Comparison of ENCODE assay signal across 1 cellular context in the genomic region with DNA sequence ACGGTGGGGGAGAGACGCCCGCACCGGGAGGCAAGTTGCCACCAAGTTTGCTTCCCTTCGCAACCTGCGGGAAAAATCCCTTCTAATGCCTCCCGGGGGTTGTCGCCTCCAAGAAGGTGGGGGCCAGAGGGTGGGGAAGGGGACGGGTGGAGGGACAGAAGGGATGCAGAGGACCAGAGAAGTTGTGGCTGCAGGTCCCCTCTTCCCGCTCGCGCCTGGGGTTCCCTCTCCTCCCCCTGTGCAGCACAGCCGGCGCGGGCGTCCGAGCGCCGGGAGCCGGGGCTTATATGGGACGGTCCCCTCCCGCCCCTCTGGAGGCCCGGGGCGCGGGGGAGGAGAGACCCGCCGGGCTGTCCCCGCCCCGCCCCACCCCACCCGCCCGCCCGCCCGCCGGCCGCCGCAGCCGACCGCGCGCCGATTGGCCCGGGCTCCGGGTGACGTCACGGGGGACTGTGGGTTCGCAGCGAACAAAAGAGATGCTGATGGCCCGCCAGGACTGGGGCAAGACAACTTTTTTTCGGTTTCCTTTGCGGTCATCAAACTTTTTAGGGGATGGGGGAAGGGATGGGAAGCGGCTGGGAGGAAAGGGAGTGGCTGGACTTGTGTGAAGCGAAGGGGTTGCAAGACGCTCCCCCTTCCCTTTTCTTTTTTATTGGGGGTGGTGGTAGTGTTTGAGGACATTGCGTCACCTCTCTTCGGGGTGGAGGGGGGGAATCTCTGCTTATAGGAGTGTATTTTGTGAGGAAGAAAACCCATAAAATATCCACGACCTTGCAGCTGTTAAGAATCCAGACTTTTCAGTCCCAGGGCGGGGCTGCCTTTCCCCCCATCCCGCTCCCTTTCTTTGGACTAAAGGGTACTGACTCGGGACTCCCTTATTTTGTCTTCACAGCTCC.
TF ChIP-seq lines count a peak whose summit lies in the region.

A gene (minus strand): TSS at position 260 of the 896 bp plus-strand sequence. CDS start 266 bp downstream, outside the sequence.

TF ChIP-seq in HepG2, 621 proteins besides CTCF, POLR2A, EP300 and RAD21 (continued from another document and continues in another):
- TF ChIP-seq, protein P1, sequence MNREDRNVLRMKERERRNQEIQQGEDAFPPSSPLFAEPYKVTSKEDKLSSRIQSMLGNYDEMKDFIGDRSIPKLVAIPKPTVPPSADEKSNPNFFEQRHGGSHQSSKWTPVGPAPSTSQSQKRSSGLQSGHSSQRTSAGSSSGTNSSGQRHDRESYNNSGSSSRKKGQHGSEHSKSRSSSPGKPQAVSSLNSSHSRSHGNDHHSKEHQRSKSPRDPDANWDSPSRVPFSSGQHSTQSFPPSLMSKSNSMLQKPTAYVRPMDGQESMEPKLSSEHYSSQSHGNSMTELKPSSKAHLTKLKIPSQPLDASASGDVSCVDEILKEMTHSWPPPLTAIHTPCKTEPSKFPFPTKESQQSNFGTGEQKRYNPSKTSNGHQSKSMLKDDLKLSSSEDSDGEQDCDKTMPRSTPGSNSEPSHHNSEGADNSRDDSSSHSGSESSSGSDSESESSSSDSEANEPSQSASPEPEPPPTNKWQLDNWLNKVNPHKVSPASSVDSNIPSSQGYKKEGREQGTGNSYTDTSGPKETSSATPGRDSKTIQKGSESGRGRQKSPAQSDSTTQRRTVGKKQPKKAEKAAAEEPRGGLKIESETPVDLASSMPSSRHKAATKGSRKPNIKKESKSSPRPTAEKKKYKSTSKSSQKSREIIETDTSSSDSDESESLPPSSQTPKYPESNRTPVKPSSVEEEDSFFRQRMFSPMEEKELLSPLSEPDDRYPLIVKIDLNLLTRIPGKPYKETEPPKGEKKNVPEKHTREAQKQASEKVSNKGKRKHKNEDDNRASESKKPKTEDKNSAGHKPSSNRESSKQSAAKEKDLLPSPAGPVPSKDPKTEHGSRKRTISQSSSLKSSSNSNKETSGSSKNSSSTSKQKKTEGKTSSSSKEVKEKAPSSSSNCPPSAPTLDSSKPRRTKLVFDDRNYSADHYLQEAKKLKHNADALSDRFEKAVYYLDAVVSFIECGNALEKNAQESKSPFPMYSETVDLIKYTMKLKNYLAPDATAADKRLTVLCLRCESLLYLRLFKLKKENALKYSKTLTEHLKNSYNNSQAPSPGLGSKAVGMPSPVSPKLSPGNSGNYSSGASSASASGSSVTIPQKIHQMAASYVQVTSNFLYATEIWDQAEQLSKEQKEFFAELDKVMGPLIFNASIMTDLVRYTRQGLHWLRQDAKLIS (CRISPR knock-in tag; IDR thresholded peaks at IDR 0.05), result peak; percentile 96
- 0 out of 2 replicates have a peak, but pooled peaks have one; percentile 32 for TF ChIP-seq GATAD2A (CRISPR knock-in tag; IDR thresholded peaks at IDR 0.05)
- peak; percentile 78 for TF ChIP-seq AGO2 (optimal IDR thresholded peaks at IDR 0.05; ENCODE audit: low read depth, low read length)
- no peak for TF ChIP-seq EEA1 (CRISPR knock-in tag; IDR thresholded peaks at IDR 0.05; ENCODE audit: borderline replicate concordance)
- TF ChIP-seq FOXA1 (IDR thresholded peaks at IDR 0.05), result no peak
- TF ChIP-seq FOXA1 (CRISPR knock-in tag; IDR thresholded peaks at IDR 0.05), result no peak
- TF ChIP-seq, protein P2, sequence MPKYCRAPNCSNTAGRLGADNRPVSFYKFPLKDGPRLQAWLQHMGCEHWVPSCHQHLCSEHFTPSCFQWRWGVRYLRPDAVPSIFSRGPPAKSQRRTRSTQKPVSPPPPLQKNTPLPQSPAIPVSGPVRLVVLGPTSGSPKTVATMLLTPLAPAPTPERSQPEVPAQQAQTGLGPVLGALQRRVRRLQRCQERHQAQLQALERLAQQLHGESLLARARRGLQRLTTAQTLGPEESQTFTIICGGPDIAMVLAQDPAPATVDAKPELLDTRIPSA (CRISPR knock-in tag; IDR thresholded peaks at IDR 0.05; ENCODE audit: borderline replicate concordance), result no peak
- TF ChIP-seq KLF12 (CRISPR knock-in tag; IDR thresholded peaks at IDR 0.05; ENCODE audit: borderline replicate concordance), result no peak
- TF ChIP-seq RCOR2 (CRISPR knock-in tag; IDR thresholded peaks at IDR 0.05), result no peak; the same call in 1 of the 2 replicates
- TF ChIP-seq IKZF4 (CRISPR knock-in tag; IDR thresholded peaks at IDR 0.05; ENCODE audit: borderline replicate concordance, low read depth, not compliant biosample characterization), result no peak
- no peak; the same call in 1 of the 2 replicates for TF ChIP-seq HES4 (CRISPR knock-in tag; IDR thresholded peaks at IDR 0.05; ENCODE audit: borderline replicate concordance)
- peak; percentile 71; the same call in 1 of the 2 replicates for TF ChIP-seq HOXA3 (CRISPR knock-in tag; IDR thresholded peaks at IDR 0.05)
- TF ChIP-seq ZNF672 (CRISPR knock-in tag; IDR thresholded peaks at IDR 0.05), result no peak; the same call in 1 of the 2 replicates
- TF ChIP-seq, protein P3, sequence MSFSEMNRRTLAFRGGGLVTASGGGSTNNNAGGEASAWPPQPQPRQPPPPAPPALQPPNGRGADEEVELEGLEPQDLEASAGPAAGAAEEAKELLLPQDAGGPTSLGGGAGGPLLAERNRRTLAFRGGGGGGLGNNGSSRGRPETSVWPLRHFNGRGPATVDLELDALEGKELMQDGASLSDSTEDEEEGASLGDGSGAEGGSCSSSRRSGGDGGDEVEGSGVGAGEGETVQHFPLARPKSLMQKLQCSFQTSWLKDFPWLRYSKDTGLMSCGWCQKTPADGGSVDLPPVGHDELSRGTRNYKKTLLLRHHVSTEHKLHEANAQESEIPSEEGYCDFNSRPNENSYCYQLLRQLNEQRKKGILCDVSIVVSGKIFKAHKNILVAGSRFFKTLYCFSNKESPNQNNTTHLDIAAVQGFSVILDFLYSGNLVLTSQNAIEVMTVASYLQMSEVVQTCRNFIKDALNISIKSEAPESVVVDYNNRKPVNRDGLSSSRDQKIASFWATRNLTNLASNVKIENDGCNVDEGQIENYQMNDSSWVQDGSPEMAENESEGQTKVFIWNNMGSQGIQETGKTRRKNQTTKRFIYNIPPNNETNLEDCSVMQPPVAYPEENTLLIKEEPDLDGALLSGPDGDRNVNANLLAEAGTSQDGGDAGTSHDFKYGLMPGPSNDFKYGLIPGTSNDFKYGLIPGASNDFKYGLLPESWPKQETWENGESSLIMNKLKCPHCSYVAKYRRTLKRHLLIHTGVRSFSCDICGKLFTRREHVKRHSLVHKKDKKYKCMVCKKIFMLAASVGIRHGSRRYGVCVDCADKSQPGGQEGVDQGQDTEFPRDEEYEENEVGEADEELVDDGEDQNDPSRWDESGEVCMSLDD (CRISPR knock-in tag; IDR thresholded peaks at IDR 0.05; ENCODE audit: borderline replicate concordance), result no peak
- TF ChIP-seq ZNF510 (CRISPR knock-in tag; IDR thresholded peaks at IDR 0.05; ENCODE audit: low read depth), result peak; percentile 91; the same call in 1 of the 2 replicates
- TF ChIP-seq, protein P4, sequence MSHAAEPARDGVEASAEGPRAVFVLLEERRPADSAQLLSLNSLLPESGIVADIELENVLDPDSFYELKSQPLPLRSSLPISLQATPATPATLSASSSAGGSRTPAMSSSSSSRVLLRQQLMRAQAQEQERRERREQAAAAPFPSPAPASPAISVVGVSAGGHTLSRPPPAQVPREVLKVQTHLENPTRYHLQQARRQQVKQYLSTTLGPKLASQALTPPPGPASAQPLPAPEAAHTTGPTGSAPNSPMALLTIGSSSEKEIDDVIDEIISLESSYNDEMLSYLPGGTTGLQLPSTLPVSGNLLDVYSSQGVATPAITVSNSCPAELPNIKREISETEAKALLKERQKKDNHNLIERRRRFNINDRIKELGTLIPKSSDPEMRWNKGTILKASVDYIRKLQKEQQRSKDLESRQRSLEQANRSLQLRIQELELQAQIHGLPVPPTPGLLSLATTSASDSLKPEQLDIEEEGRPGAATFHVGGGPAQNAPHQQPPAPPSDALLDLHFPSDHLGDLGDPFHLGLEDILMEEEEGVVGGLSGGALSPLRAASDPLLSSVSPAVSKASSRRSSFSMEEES (CRISPR knock-in tag; IDR thresholded peaks at IDR 0.05), result peak; percentile 85; the same call in 1 of the 2 replicates
- TF ChIP-seq ZNF792 (CRISPR knock-in tag; IDR thresholded peaks at IDR 0.05), result peak; percentile 97
- TF ChIP-seq NPAS2 (CRISPR knock-in tag; IDR thresholded peaks at IDR 0.05; ENCODE audit: borderline replicate concordance), result peak; percentile 77; the same call in 1 of the 2 replicates
- peak; percentile 50; the same call in 1 of the 2 replicates for TF ChIP-seq ZNF296 (CRISPR knock-in tag; conservative IDR thresholded peaks at IDR 0.05)
- TF ChIP-seq ZFP1 (CRISPR knock-in tag; IDR thresholded peaks at IDR 0.05), result no peak; the same call in none of the 2 replicates
- no peak for TF ChIP-seq SCMH1 (CRISPR knock-in tag; IDR thresholded peaks at IDR 0.05; ENCODE audit: borderline replicate concordance)
- no peak for TF ChIP-seq ZNF629 (CRISPR knock-in tag; conservative IDR thresholded peaks at IDR 0.05)
- TF ChIP-seq U2AF1 (optimal IDR thresholded peaks at IDR 0.05; ENCODE audit: low read depth, low read length), result peak; percentile 97
- TF ChIP-seq, protein P5, sequence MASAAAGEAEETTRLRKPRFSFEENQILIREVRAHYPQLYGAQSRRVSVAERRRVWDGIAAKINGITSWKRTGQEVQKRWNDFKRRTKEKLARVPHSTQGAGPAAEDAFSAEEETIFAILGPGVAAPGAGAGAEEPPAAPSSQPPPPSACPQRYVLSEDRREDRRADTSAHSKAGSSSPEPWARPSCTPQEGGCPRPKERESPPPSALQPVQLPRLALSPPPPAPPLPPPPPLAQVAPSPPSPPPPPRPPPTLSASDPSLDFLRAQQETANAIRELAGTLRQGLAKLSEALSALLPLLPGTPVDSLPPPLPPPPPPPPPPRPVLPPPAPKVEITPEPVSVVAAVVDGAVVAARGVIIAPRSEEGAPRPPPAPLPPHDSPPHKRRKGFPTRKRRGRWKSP (CRISPR knock-in tag; IDR thresholded peaks at IDR 0.05), result peak; percentile 60; the same call in 1 of the 2 replicates
- peak; percentile 91 for TF ChIP-seq ERF (CRISPR knock-in tag; IDR thresholded peaks at IDR 0.05)
- peak; percentile 89 for TF ChIP-seq ZNF335 (CRISPR knock-in tag; IDR thresholded peaks at IDR 0.05)
- no peak; the same call in none of the 2 replicates for TF ChIP-seq ZNF709 (CRISPR knock-in tag; IDR thresholded peaks at IDR 0.05)
- no peak for TF ChIP-seq GTF3A (CRISPR knock-in tag; conservative IDR thresholded peaks at IDR 0.05)
- peak; percentile 72; the same call in 1 of the 2 replicates for TF ChIP-seq MEIS1 (CRISPR knock-in tag; IDR thresholded peaks at IDR 0.05; ENCODE audit: borderline replicate concordance)
- no peak for TF ChIP-seq NR2F1 (CRISPR knock-in tag; IDR thresholded peaks at IDR 0.05)
- TF ChIP-seq, protein P6, sequence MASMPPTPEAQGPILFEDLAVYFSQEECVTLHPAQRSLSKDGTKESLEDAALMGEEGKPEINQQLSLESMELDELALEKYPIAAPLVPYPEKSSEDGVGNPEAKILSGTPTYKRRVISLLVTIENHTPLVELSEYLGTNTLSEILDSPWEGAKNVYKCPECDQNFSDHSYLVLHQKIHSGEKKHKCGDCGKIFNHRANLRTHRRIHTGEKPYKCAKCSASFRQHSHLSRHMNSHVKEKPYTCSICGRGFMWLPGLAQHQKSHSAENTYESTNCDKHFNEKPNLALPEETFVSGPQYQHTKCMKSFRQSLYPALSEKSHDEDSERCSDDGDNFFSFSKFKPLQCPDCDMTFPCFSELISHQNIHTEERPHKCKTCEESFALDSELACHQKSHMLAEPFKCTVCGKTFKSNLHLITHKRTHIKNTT (CRISPR knock-in tag; IDR thresholded peaks at IDR 0.05), result no peak
- TF ChIP-seq ZNF329 (CRISPR knock-in tag; IDR thresholded peaks at IDR 0.05; ENCODE audit: low read depth), result peak; percentile 46; the same call in 1 of the 2 replicates
- no peak for TF ChIP-seq NFRKB (IDR thresholded peaks at IDR 0.05)
- TF ChIP-seq, protein P7, sequence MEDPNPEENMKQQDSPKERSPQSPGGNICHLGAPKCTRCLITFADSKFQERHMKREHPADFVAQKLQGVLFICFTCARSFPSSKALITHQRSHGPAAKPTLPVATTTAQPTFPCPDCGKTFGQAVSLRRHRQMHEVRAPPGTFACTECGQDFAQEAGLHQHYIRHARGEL (CRISPR knock-in tag; IDR thresholded peaks at IDR 0.05), result no peak
- no peak for TF ChIP-seq NBN (conservative IDR thresholded peaks at IDR 0.05)
- no peak for TF ChIP-seq MIER2 (CRISPR knock-in tag; IDR thresholded peaks at IDR 0.05)
- TF ChIP-seq ZSCAN29 (CRISPR knock-in tag; conservative IDR thresholded peaks at IDR 0.05), result no peak
- TF ChIP-seq, protein P8, sequence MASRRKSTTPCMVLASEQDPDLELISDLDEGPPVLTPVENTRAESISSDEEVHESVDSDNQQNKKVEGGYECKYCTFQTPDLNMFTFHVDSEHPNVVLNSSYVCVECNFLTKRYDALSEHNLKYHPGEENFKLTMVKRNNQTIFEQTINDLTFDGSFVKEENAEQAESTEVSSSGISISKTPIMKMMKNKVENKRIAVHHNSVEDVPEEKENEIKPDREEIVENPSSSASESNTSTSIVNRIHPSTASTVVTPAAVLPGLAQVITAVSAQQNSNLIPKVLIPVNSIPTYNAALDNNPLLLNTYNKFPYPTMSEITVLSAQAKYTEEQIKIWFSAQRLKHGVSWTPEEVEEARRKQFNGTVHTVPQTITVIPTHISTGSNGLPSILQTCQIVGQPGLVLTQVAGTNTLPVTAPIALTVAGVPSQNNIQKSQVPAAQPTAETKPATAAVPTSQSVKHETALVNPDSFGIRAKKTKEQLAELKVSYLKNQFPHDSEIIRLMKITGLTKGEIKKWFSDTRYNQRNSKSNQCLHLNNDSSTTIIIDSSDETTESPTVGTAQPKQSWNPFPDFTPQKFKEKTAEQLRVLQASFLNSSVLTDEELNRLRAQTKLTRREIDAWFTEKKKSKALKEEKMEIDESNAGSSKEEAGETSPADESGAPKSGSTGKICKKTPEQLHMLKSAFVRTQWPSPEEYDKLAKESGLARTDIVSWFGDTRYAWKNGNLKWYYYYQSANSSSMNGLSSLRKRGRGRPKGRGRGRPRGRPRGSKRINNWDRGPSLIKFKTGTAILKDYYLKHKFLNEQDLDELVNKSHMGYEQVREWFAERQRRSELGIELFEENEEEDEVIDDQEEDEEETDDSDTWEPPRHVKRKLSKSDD (CRISPR knock-in tag; IDR thresholded peaks at IDR 0.05; ENCODE audit: low read depth), result peak; percentile 28
- TF ChIP-seq NFKB2 (CRISPR knock-in tag; IDR thresholded peaks at IDR 0.05; ENCODE audit: borderline replicate concordance), result peak; percentile 97; the same call in 1 of the 2 replicates
- peak; percentile 81 for TF ChIP-seq AGO1 (IDR thresholded peaks at IDR 0.05; ENCODE audit: low read depth, low read length, poor library complexity, severe bottlenecking)
